In the genomic region with DNA sequence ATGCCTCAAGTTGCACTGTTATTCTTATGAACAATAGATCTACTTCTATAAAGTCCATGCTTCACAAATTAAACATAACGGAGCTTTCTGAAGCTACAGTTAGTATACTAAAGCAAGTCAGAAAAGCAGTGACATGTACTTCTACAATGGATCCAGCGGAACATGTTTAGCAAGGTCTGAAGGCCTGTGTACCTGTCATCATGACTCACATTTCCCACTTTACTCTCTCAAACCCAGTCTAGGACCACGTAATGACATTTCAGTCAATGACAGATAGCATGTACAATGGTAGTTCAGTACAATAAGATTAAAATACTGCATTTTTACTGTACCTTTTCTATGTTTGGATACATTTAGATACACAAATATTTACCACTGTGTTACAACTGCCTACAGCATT, we compare ENCODE assay signal across 19 cellular contexts.
"Had no signal": no experiment of that assay in that cellular context is flagged by ENCODE, and none has a peak within 500 bp of the region (broad histone marks: within the 10 kb centered on the region; RNA-seq: fewer than 3 reads in every experiment).

No MANE protein-coding gene starts in this region.

- H3K27me3 ChIP-seq: brain microvascular endothelial cell, gastroesophageal sphincter, heart right ventricle, stomach, upper lobe of left lung had no signal

- H3K4me1 Mint-ChIP-seq: activated B cell treated with CpG ODN at 0.5 μM for 24 hours; activated T-helper 17 cell treated with anti-CD3 and anti-CD28 coated beads, Interleukin-2, amount 50 U/mL, for 72 hours; immature natural killer cell; memory B cell; neural crest cell had no signal

- DNase-seq: activated B cell treated with CpG ODN at 0.5 μM for 24 hours; activated naive CD4-positive, alpha-beta T cell treated with Interleukin-2 at 50 U/mL for 16 hours; activated T-cell treated with anti-CD3 and anti-CD28 coated beads for 4 hours; aorta; brain microvascular endothelial cell; heart right ventricle; immature natural killer cell; left ventricle myocardium superior; stimulated activated CD4-positive, alpha-beta T cell treated with anti-CD3 and anti-CD28 coated beads, Interleukin-2, amount 100 ng/mL, for 24 hours; stomach; T-helper 1 cell; T-helper 9 cell; upper lobe of left lung had no signal

- H3K27me3 Mint-ChIP-seq: activated B cell treated with CpG ODN at 0.5 μM for 24 hours; activated T-helper 17 cell treated with anti-CD3 and anti-CD28 coated beads, Interleukin-2, amount 50 U/mL, for 72 hours; memory B cell; progenitor cell of endocrine pancreas had no signal

- H3K27ac ChIP-seq: brain microvascular endothelial cell, coronary artery, gastroesophageal sphincter, heart right ventricle, stomach, upper lobe of left lung had no signal

- H3K4me1 ChIP-seq: stomach had no signal

- ATAC-seq: activated T-helper 17 cell treated with anti-CD3 and anti-CD28 coated beads, Interleukin-2, amount 50 U/mL, for 72 hours; gastroesophageal sphincter; heart right ventricle; left ventricle myocardium superior had no signal

- H3K36me3 ChIP-seq: brain microvascular endothelial cell had no signal

- H3K4me3 ChIP-seq: coronary artery, gastroesophageal sphincter, heart right ventricle, stomach, upper lobe of left lung had no signal

- H3K27ac Mint-ChIP-seq: activated B cell treated with CpG ODN at 0.5 μM for 24 hours, immature natural killer cell, memory B cell, progenitor cell of endocrine pancreas had no signal

- H3K4me3 Mint-ChIP-seq: activated B cell treated with CpG ODN at 0.5 μM for 24 hours; activated T-helper 17 cell treated with anti-CD3 and anti-CD28 coated beads, Interleukin-2, amount 50 U/mL, for 72 hours; immature natural killer cell; memory B cell; neural crest cell had no signal

- H3K9me3 Mint-ChIP-seq: activated T-helper 17 cell treated with anti-CD3 and anti-CD28 coated beads, Interleukin-2, amount 50 U/mL, for 72 hours; memory B cell had no signal

- H3K9me3 ChIP-seq: gastroesophageal sphincter, stomach, upper lobe of left lung had no signal
